ENCODE assay signal across 8 cellular contexts in the genomic region with DNA sequence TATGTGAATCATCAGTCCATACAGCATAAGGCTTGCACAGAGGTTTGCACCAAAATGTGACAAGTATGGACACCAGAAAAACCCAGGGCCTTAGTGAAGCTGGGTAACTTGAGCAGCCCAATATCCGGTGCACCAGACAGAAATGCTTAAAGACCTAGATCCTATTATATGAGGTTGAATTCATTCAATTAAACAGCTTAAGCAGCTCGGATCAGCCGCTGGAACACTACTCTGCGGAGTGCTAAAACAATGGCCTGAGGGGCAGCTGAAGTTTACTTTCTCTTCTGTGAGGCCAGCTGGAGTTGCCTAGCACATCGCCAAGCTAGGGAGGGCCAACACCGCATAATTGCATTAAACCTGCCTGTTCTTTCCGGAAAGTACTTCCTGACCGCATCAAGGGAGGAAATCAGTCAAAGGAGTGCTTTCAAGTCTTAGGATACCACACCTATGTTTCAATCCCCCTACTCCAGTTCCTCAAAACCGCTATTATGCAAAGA. TPM values are rescaled to one million over a fixed set of nuclear protein-coding genes. Genes with fewer than 3 reads are reported as not detected.
A peak's percentile ranks its signal among the peaks of the same experiment; 100 is the strongest.
DNase-seq lines count a peak whose midpoint lies in the region; ATAC-seq and TF ChIP-seq lines count a peak whose summit lies in the region.

No MANE protein-coding gene starts in this region.

- intact Hi-C loops in dorsolateral prefrontal cortex (cut with DNase I) (no loop called here), MCF 10A (cut with micrococcal nuclease) (no loop called here)
- intact Hi-C loops in activated T-helper 2 cell treated with anti-CD3 and anti-CD28 coated beads, Interferon-gamma antibody, Interleukin-2, Interleukin-4, amounts not matched to agents 10 μg/mL and 5 μg/mL and 100 μg/mL, durations not matched to agents 14 hours and 24 hours and 36 hours (cut with micrococcal nuclease): no loop called here

- peaks cover 10% of the 10 kb centered on the region for H3K4me1 Mint-ChIP-seq in activated T-helper 2 cell treated with anti-CD3 and anti-CD28 coated beads, Interferon-gamma antibody, Interleukin-2, Interleukin-4, amounts not matched to agents 10 μg/mL and 5 μg/mL and 100 μg/mL, durations not matched to agents 14 hours and 24 hours and 36 hours (ENCODE audit: low read depth)
- H3K4me1 Mint-ChIP-seq in MCF 10A (ENCODE audit: insufficient read depth, unreplicated experiment): no peaks in the 10 kb centered on the region

- peaks cover 35% of the 10 kb centered on the region for H3K27me3 Mint-ChIP-seq in activated T-helper 2 cell treated with anti-CD3 and anti-CD28 coated beads, Interferon-gamma antibody, Interleukin-2, Interleukin-4, amounts not matched to agents 10 μg/mL and 5 μg/mL and 100 μg/mL, durations not matched to agents 14 hours and 24 hours and 36 hours (ENCODE audit: low read depth)
- H3K27me3 Mint-ChIP-seq in MCF 10A (ENCODE audit: insufficient read depth, unreplicated experiment): peaks cover 9% of the 10 kb centered on the region

- no TSS peak for BruUV-seq in MCF 10A (replicated peaks; lab: Mats Ljungman, UMichigan)

- no peak overlapping the region for H3K27ac Mint-ChIP-seq in activated T-helper 2 cell treated with anti-CD3 and anti-CD28 coated beads, Interferon-gamma antibody, Interleukin-2, Interleukin-4, amounts not matched to agents 10 μg/mL and 5 μg/mL and 100 μg/mL, durations not matched to agents 14 hours and 24 hours and 36 hours
- H3K27ac Mint-ChIP-seq in MCF 10A (ENCODE audit: low read depth, unreplicated experiment): no peak overlapping the region

- no peak overlapping the region for H3K4me3 Mint-ChIP-seq in activated T-helper 2 cell treated with anti-CD3 and anti-CD28 coated beads, Interferon-gamma antibody, Interleukin-2, Interleukin-4, amounts not matched to agents 10 μg/mL and 5 μg/mL and 100 μg/mL, durations not matched to agents 14 hours and 24 hours and 36 hours (ENCODE audit: low read depth)
- no peak overlapping the region for H3K4me3 Mint-ChIP-seq in MCF 10A (ENCODE audit: unreplicated experiment)

- H3K27ac ChIP-seq in dorsolateral prefrontal cortex: peak overlapping the region in 49 of 59 donors; percentile 3 to 73 (median 49)

- POLR2A ChIA-PET in MCF 10A (lab: Yijun Ruan, JAX): no interaction called here

- CTCF ChIA-PET in MCF 10A (lab: Yijun Ruan, JAX): interaction anchor here (0.6 to 1.6 kb wide), 4 partner anchors 13 to 1157 kb away, joined by 3 to 4 read pairs (median 4); no protein-coding TSS in a partner anchor

- no peaks in the 10 kb centered on the region for H3K9me3 Mint-ChIP-seq in activated T-helper 2 cell treated with anti-CD3 and anti-CD28 coated beads, Interferon-gamma antibody, Interleukin-2, Interleukin-4, amounts not matched to agents 10 μg/mL and 5 μg/mL and 100 μg/mL, durations not matched to agents 14 hours and 24 hours and 36 hours
- no peaks in the 10 kb centered on the region for H3K9me3 Mint-ChIP-seq in MCF 10A (ENCODE audit: unreplicated experiment)

- H3K4me3 ChIP-seq in NB4 (ENCODE audit: low read depth, low read length) (no peak overlapping the region), dorsolateral prefrontal cortex (peak overlapping the region in 22 of 59 donors; percentile 0 to 46 (median 16))

- TF ChIP-seq CTCF in NB4 (IDR thresholded peaks at IDR 0.05; ENCODE audit: low read depth, low read length): no peak
- no peak for TF ChIP-seq CTCF in dorsolateral prefrontal cortex (IDR thresholded peaks at IDR 0.05 in 54 of 56, conservative IDR thresholded peaks at IDR 0.05 in 2 of 56; ENCODE audit: low read depth in 1 of 56, partially characterized antibody in 56 of 56)
- no peak for TF ChIP-seq CTCF in MCF 10A (IDR thresholded peaks at IDR 0.05; ENCODE audit: unreplicated experiment)

- no peak for ATAC-seq in HG03460 (IDR thresholded peaks at IDR 0.05; ENCODE audit: unreplicated experiment)

- TF ChIP-seq POLR2A in NB4 (IDR thresholded peaks at IDR 0.05; ENCODE audit: extremely low read depth, insufficient read length): no peak

- H3K27me3 ChIP-seq in dorsolateral prefrontal cortex: no peaks in the 10 kb centered on the region

- DNase-seq in stimulated activated naive CD4-positive, alpha-beta T cell (lab: John Stamatoyannopoulos, UW): peak in 4 of 6 experiments; percentile 9 to 65 (median 62)
- DNase-seq in stimulated activated naive CD4-positive, alpha-beta T cell treated with Interleukin-2 at 50 U/mL for 16 hours (lab: John Stamatoyannopoulos, UW): no peak
- peak; percentile 8 for DNase-seq in NB4 (ENCODE audit: low read depth)
- DNase-seq in dorsolateral prefrontal cortex: no peak
- no peak for DNase-seq in activated gamma-delta T cell (lab: John Stamatoyannopoulos, UW)
- no peak for DNase-seq in activated T-helper 2 cell treated with anti-CD3 and anti-CD28 coated beads, Interferon-gamma antibody, Interleukin-2, Interleukin-4, amounts not matched to agents 10 μg/mL and 5 μg/mL and 100 μg/mL, durations not matched to agents 14 hours and 24 hours and 36 hours (ENCODE audit: low spot score)
- DNase-seq in MCF 10A (ENCODE audit: unreplicated experiment): no peak

- no peaks in the 10 kb centered on the region for H3K36me3 Mint-ChIP-seq in activated T-helper 2 cell treated with anti-CD3 and anti-CD28 coated beads, Interferon-gamma antibody, Interleukin-2, Interleukin-4, amounts not matched to agents 10 μg/mL and 5 μg/mL and 100 μg/mL, durations not matched to agents 14 hours and 24 hours and 36 hours (ENCODE audit: low read depth)
- no peaks in the 10 kb centered on the region for H3K36me3 Mint-ChIP-seq in MCF 10A (ENCODE audit: insufficient read depth, unreplicated experiment)

RNA-seq across cellular contexts. Expression of a gene that starts 17.0 kb away (rescaled TPM):
- total RNA-seq in dorsolateral prefrontal cortex (10 to 100 TPM; 11.4 to 62.1 (median 20.1) TPM), MCF 10A (2022) (not detected in 2 replicates)
- not detected in 2 replicates for total RNA-seq in activated T-helper 2 cell treated with anti-CD3 and anti-CD28 coated beads, Interferon-gamma antibody, Interleukin-2, Interleukin-4, amounts not matched to agents 10 μg/mL and 5 μg/mL and 100 μg/mL, durations not matched to agents 14 hours and 24 hours and 36 hours

Comparison
In these comparisons a context has a peak if more than half of its experiments do, and no peak if none do; other contexts are left out.
1. DNase-seq: peak in stimulated activated naive CD4-positive, alpha-beta T cell (4 of 6) and NB4 (single experiment); none in stimulated activated naive CD4-positive, alpha-beta T cell treated with Interleukin-2 at 50 U/mL for 16 hours (single experiment), dorsolateral prefrontal cortex (0 of 10), activated gamma-delta T cell (single experiment), activated T-helper 2 cell treated with anti-CD3 and anti-CD28 coated beads, Interferon-gamma antibody, Interleukin-2, Interleukin-4, amounts not matched to agents 10 μg/mL and 5 μg/mL and 100 μg/mL, durations not matched to agents 14 hours and 24 hours and 36 hours (single experiment) and MCF 10A (single experiment).
2. RNA of a gene that starts 17.0 kb away (total RNA-seq): 11.4 to 62.1 TPM in dorsolateral prefrontal cortex; not detected in activated T-helper 2 cell treated with anti-CD3 and anti-CD28 coated beads, Interferon-gamma antibody, Interleukin-2, Interleukin-4, amounts not matched to agents 10 μg/mL and 5 μg/mL and 100 μg/mL, durations not matched to agents 14 hours and 24 hours and 36 hours and not detected in MCF 10A; every median in the first group is over 10 times any median in the second.